19 cellular contexts compared by ENCODE assay signal in genomic region chr5:71748360-71748759, GRCh38. TPM values are rescaled to one million over a fixed set of nuclear protein-coding genes. Genes with fewer than 3 reads are reported as not detected.
DNase-seq lines count a peak whose midpoint lies in the region; ATAC-seq and TF ChIP-seq lines count a peak whose summit lies in the region.
"Had no signal": no experiment of that assay in that cellular context is flagged by ENCODE, and none has a peak within 500 bp of the region (broad histone marks: within the 10 kb centered on the region; RNA-seq: fewer than 3 reads in every experiment).

No MANE protein-coding gene starts in this region.

- H3K9me3 ChIP-seq in body of pancreas (no peaks in the 10 kb centered on the region), lower lobe of right lung (no peaks in the 10 kb centered on the region)
- H3K9me3 ChIP-seq: psoas muscle had no signal

- no peak overlapping the region for H3K27ac Mint-ChIP-seq in type B pancreatic cell
- H3K27ac Mint-ChIP-seq: naive thymus-derived CD8-positive, alpha-beta T cell; stimulated activated naive CD8-positive, alpha-beta T cell treated with anti-CD3 and anti-CD28 coated beads, Interleukin-15, amount 100 ng/mL, for 72 hours; T-helper 2 cell treated with Interferon-gamma antibody and Interleukin-4, amounts not matched to agents 5 μg/mL and 100 μg/mL, for 36 hours had no signal

- H3K4me1 ChIP-seq in body of pancreas (peaks cover 14% of the 10 kb centered on the region), lower lobe of right lung (no peaks in the 10 kb centered on the region)
- H3K4me1 ChIP-seq: psoas muscle had no signal

- no peak overlapping the region for H3K4me3 Mint-ChIP-seq in type B pancreatic cell
- H3K4me3 Mint-ChIP-seq: naive thymus-derived CD8-positive, alpha-beta T cell; stimulated activated naive CD8-positive, alpha-beta T cell treated with anti-CD3 and anti-CD28 coated beads, Interleukin-15, amount 100 ng/mL, for 72 hours; T-helper 2 cell treated with Interferon-gamma antibody and Interleukin-4, amounts not matched to agents 5 μg/mL and 100 μg/mL, for 36 hours had no signal

- H3K27me3 Mint-ChIP-seq in type B pancreatic cell, result peaks cover 22% of the 10 kb centered on the region

- WGBS in body of pancreas, 2 donors, result 49 to 61% methylated on average over 11 of the region's 11 CpGs

- no peak for TF ChIP-seq CTCF in C4-2B (conservative IDR thresholded peaks at IDR 0.05)
- no peak for TF ChIP-seq CTCF in LNCaP clone FGC (IDR thresholded peaks at IDR 0.05; ENCODE audit: control insufficient read depth, extremely low read depth, insufficient read depth)
- no peak for TF ChIP-seq CTCF in body of pancreas (IDR thresholded peaks at IDR 0.05)
- TF ChIP-seq CTCF in lower lobe of right lung (IDR thresholded peaks at IDR 0.05), result no peak
- no peak for TF ChIP-seq CTCF in brain microvascular endothelial cell (IDR thresholded peaks at IDR 0.05; ENCODE audit: low read depth, low read length, missing control alignments)
- no peak for TF ChIP-seq CTCF in type B pancreatic cell (conservative IDR thresholded peaks at IDR 0.05)

- H3K27me3 ChIP-seq in body of pancreas (no peaks in the 10 kb centered on the region), lower lobe of right lung (ENCODE audit: low read depth) (no peaks in the 10 kb centered on the region), brain microvascular endothelial cell (replicated peaks) (no peaks in the 10 kb centered on the region)

- H3K36me3 Mint-ChIP-seq in type B pancreatic cell, result no peaks in the 10 kb centered on the region
- H3K36me3 Mint-ChIP-seq: naive thymus-derived CD8-positive, alpha-beta T cell had no signal

- H3K36me3 ChIP-seq in body of pancreas (replicated peaks in 1 of 2; ENCODE audit: insufficient read depth in 1 of 2, low read depth in 2 of 2) (no peaks in the 10 kb centered on the region), lower lobe of right lung (no peaks in the 10 kb centered on the region), brain microvascular endothelial cell (replicated peaks) (no peaks in the 10 kb centered on the region)

- ATAC-seq in body of pancreas, result peak; percentile 45
- ATAC-seq in lower lobe of right lung, result no peak
- no peak for ATAC-seq in HG02642 (IDR thresholded peaks at IDR 0.05; ENCODE audit: poor library complexity, unreplicated experiment)
- no peak for ATAC-seq in HG02852 (IDR thresholded peaks at IDR 0.05; ENCODE audit: unreplicated experiment)
- ATAC-seq: naive thymus-derived CD8-positive, alpha-beta T cell; psoas muscle; stimulated activated naive CD8-positive, alpha-beta T cell treated with anti-CD3 and anti-CD28 coated beads, Interleukin-15, amount 100 ng/mL, for 72 hours had no signal

- in situ Hi-C loops in brain microvascular endothelial cell (cut with HindIII; ENCODE audit: low pct_ligation_motif_present, low sequenced_read_pairs), result no loop called here

- DNase-seq in LNCaP clone FGC (ENCODE audit: low read depth), result peak; percentile 89
- DNase-seq in body of pancreas, result peak; percentile 32 to 77 (median 42)
- peak; percentile 45 for DNase-seq in lower lobe of right lung
- no peak for DNase-seq in brain microvascular endothelial cell
- no peak for DNase-seq in type B pancreatic cell (ENCODE audit: extremely low spot score, unreplicated experiment)
- DNase-seq: activated naive CD4-positive, alpha-beta T cell treated with anti-CD3 and anti-CD28 coated beads, Interleukin-2, amount 50 U/mL, for 16 hours; AML-193; DMS53; KBM-7; naive thymus-derived CD8-positive, alpha-beta T cell; NCI-H1694; RPMI8226; stimulated activated naive CD8-positive, alpha-beta T cell treated with anti-CD3 and anti-CD28 coated beads, Interleukin-15, amount 100 ng/mL, for 72 hours had no signal

- H3K4me3 ChIP-seq in LNCaP clone FGC (ENCODE audit: low read depth, low read length) (no peak overlapping the region), body of pancreas (no peak overlapping the region), lower lobe of right lung (no peak overlapping the region), brain microvascular endothelial cell (ENCODE audit: low read depth, low read length) (no peak overlapping the region)
- H3K4me3 ChIP-seq: psoas muscle had no signal

- peak overlapping the region; percentile 99 for H3K27ac ChIP-seq in C4-2B
- no peak overlapping the region for H3K27ac ChIP-seq in body of pancreas
- no peak overlapping the region for H3K27ac ChIP-seq in lower lobe of right lung
- H3K27ac ChIP-seq in brain microvascular endothelial cell, result no peak overlapping the region
- H3K27ac ChIP-seq: psoas muscle had no signal

- intact Hi-C loops in body of pancreas (cut with DNase I) (no loop called here), lower lobe of right lung (cut with DNase I) (no loop called here)

- H3K9me3 Mint-ChIP-seq in type B pancreatic cell, result no peaks in the 10 kb centered on the region
- H3K9me3 Mint-ChIP-seq: naive thymus-derived CD8-positive, alpha-beta T cell; stimulated activated naive CD8-positive, alpha-beta T cell treated with anti-CD3 and anti-CD28 coated beads, Interleukin-15, amount 100 ng/mL, for 72 hours; T-helper 2 cell treated with Interferon-gamma antibody and Interleukin-4, amounts not matched to agents 5 μg/mL and 100 μg/mL, for 36 hours had no signal

- H3K4me1 Mint-ChIP-seq in type B pancreatic cell (ENCODE audit: unreplicated experiment), result peaks cover 38% of the 10 kb centered on the region
- H3K4me1 Mint-ChIP-seq: naive thymus-derived CD8-positive, alpha-beta T cell; stimulated activated naive CD8-positive, alpha-beta T cell treated with anti-CD3 and anti-CD28 coated beads, Interleukin-15, amount 100 ng/mL, for 72 hours had no signal

- TF ChIP-seq POLR2A in body of pancreas (IDR thresholded peaks at IDR 0.05), result no peak

RNA-seq across cellular contexts. Expression of gene CARTPT, which starts 29.3 kb away (rescaled TPM):
- total RNA-seq in body of pancreas (not detected), lower lobe of right lung (not detected), type B pancreatic cell (ENCODE audit: low replicate concordance) (0.34 and 0.43 TPM in 2 replicates)
- total RNA-seq: lower leg skin; naive thymus-derived CD8-positive, alpha-beta T cell; psoas muscle had no signal

Comparison
In these comparisons a context has a peak if more than half of its experiments do, and no peak if none do; other contexts are left out.
1. DNase-seq: peak in LNCaP clone FGC (single experiment), body of pancreas (4 of 4) and lower lobe of right lung (single experiment); none in brain microvascular endothelial cell (single experiment) and type B pancreatic cell (single experiment).